ENCODE assay signal across 18 cellular contexts in the genomic region with DNA sequence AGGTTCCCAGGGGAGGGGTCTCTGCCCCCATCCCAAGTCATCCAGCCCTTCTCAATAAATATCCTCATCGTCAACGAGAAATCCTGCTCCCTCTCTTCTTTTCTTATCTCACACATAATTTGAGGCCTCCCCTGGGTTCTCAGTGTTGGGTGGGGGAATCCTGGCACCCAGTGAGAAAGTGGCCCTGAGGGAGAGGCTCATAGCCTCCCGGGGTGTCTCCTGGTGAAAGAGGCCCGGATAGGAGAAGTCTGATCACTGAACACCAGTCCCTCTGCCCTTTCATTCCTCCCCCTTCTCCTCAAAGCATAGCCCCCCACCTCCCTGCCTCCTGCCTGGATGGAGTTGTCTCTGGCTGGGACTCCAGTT. TPM values are rescaled to one million over a fixed set of nuclear protein-coding genes. Genes with fewer than 3 reads are reported as not detected.
DNase-seq lines count a peak whose midpoint lies in the region; ATAC-seq and TF ChIP-seq lines count a peak whose summit lies in the region.
"Had no signal": no experiment of that assay in that cellular context is flagged by ENCODE, and none has a peak within 500 bp of the region (broad histone marks: within the 10 kb centered on the region; RNA-seq: fewer than 3 reads in every experiment).

No MANE protein-coding gene starts in this region.

- H3K27me3 Mint-ChIP-seq in dendritic cell treated with granulocyte-macrophage colony-stimulating factor and Interleukin-4, amounts not matched to agents 40 ng/mL and 50 ng/mL, for 4 days = peaks cover 10% of the 10 kb centered on the region
- H3K27me3 Mint-ChIP-seq in naive B cell (no peaks in the 10 kb centered on the region), osteocyte (ENCODE audit: unreplicated experiment) (peaks cover 3% of the 10 kb centered on the region)
- H3K27me3 Mint-ChIP-seq: CD4-positive, alpha-beta T cell had no signal

- H3K4me3 ChIP-seq in DOHH2 (ENCODE audit: low read length) = no peak overlapping the region
- H3K4me3 ChIP-seq in OCI-LY1 (ENCODE audit: low read depth, low read length, poor library complexity, severe bottlenecking) = peak overlapping the region; percentile 61
- H3K4me3 ChIP-seq in brain microvascular endothelial cell (ENCODE audit: low read depth, low read length) = no peak overlapping the region

- H3K4me1 ChIP-seq in DOHH2 (ENCODE audit: control insufficient read depth, low read length) (peaks cover 94% of the 10 kb centered on the region), OCI-LY1 (ENCODE audit: insufficient read depth, low read length, severe bottlenecking) (peaks cover 99% of the 10 kb centered on the region)
- H3K4me1 ChIP-seq: BE2C had no signal

- peak overlapping the region; percentile 56 for H3K27ac Mint-ChIP-seq in dendritic cell treated with granulocyte-macrophage colony-stimulating factor and Interleukin-4, amounts not matched to agents 40 ng/mL and 50 ng/mL, for 4 days
- H3K27ac Mint-ChIP-seq in naive B cell (peak overlapping the region; percentile 22 to 98 (median 82)), osteocyte (ENCODE audit: unreplicated experiment) (no peak overlapping the region)
- H3K27ac Mint-ChIP-seq: CD4-positive, alpha-beta T cell had no signal

- H3K27ac ChIP-seq in DOHH2 (ENCODE audit: low read depth, low read length) (peak overlapping the region; percentile 98), OCI-LY1 (ENCODE audit: low read depth, low read length, poor library complexity, severe bottlenecking) (peak overlapping the region; percentile 99), brain microvascular endothelial cell (no peak overlapping the region)
- H3K27ac ChIP-seq: C4-2B had no signal

- no peaks in the 10 kb centered on the region for H4K20me1 ChIP-seq in DOHH2 (ENCODE audit: control insufficient read depth, insufficient read depth, low read depth, low read length)
- no peaks in the 10 kb centered on the region for H4K20me1 ChIP-seq in OCI-LY1 (ENCODE audit: insufficient read depth, low read length)

- H3K9me3 ChIP-seq in DOHH2 (ENCODE audit: control insufficient read depth, insufficient read depth, low read length) (no peaks in the 10 kb centered on the region), OCI-LY1 (ENCODE audit: low read length) (no peaks in the 10 kb centered on the region)
- H3K9me3 ChIP-seq: BE2C, Caco-2 had no signal

- H3K36me3 ChIP-seq in DOHH2 (ENCODE audit: control insufficient read depth, low read length) (no peaks in the 10 kb centered on the region), OCI-LY1 (ENCODE audit: insufficient read depth, low read length) (peaks cover 15% of the 10 kb centered on the region; the same call in 1 of the 2 replicates), brain microvascular endothelial cell (replicated peaks) (no peaks in the 10 kb centered on the region)
- H3K36me3 ChIP-seq: BE2C had no signal

- no peak overlapping the region for H2AFZ ChIP-seq in OCI-LY1 (ENCODE audit: low read length)

- no peak overlapping the region for H3K4me3 Mint-ChIP-seq in dendritic cell treated with granulocyte-macrophage colony-stimulating factor and Interleukin-4, amounts not matched to agents 40 ng/mL and 50 ng/mL, for 4 days
- peak overlapping the region in 4 of 8 donors; percentile 47 to 70 (median 66) for H3K4me3 Mint-ChIP-seq in naive B cell
- no peak overlapping the region for H3K4me3 Mint-ChIP-seq in osteocyte (ENCODE audit: unreplicated experiment)
- H3K4me3 Mint-ChIP-seq: CD4-positive, alpha-beta T cell; H9 had no signal

- in situ Hi-C loops in brain microvascular endothelial cell (cut with HindIII; ENCODE audit: low pct_ligation_motif_present, low sequenced_read_pairs) = no loop called here

- ATAC-seq in naive B cell (ENCODE audit: low read depth in 2 of 2) (no peak), left cardiac atrium (no peak)

- H3F3A ChIP-seq in DOHH2 (ENCODE audit: control insufficient read depth, insufficient read depth) (peaks cover 23% of the 10 kb centered on the region), OCI-LY1 (ENCODE audit: insufficient read depth, low read length) (peaks cover 12% of the 10 kb centered on the region; the same call in 1 of the 2 replicates)

- H3K36me3 Mint-ChIP-seq in dendritic cell treated with granulocyte-macrophage colony-stimulating factor and Interleukin-4, amounts not matched to agents 40 ng/mL and 50 ng/mL, for 4 days (ENCODE audit: low read depth) = no peaks in the 10 kb centered on the region
- H3K36me3 Mint-ChIP-seq in naive B cell = no peaks in the 10 kb centered on the region
- no peaks in the 10 kb centered on the region for H3K36me3 Mint-ChIP-seq in osteocyte (ENCODE audit: unreplicated experiment)

- TF ChIP-seq CTCF in DOHH2 (IDR thresholded peaks at IDR 0.05; ENCODE audit: low read depth, low read length, poor library complexity, severe bottlenecking) (no peak), OCI-LY1 (IDR thresholded peaks at IDR 0.05; ENCODE audit: low read length) (no peak), osteocyte (IDR thresholded peaks at IDR 0.05) (no peak), brain microvascular endothelial cell (IDR thresholded peaks at IDR 0.05; ENCODE audit: low read depth, low read length, missing control alignments) (no peak)

- H3K79me2 ChIP-seq in DOHH2 (ENCODE audit: control insufficient read depth, low read length) (no peaks in the 10 kb centered on the region), OCI-LY1 (ENCODE audit: insufficient read depth, low read length) (peaks cover 4% of the 10 kb centered on the region; the same call in 1 of the 2 replicates)

- no peaks in the 10 kb centered on the region for H3K9me3 Mint-ChIP-seq in dendritic cell treated with granulocyte-macrophage colony-stimulating factor and Interleukin-4, amounts not matched to agents 40 ng/mL and 50 ng/mL, for 4 days
- H3K9me3 Mint-ChIP-seq in naive B cell (no peaks in the 10 kb centered on the region), osteocyte (ENCODE audit: unreplicated experiment) (no peaks in the 10 kb centered on the region)
- H3K9me3 Mint-ChIP-seq: CD4-positive, alpha-beta T cell; H9 had no signal

- intact Hi-C loops in dendritic cell treated with granulocyte-macrophage colony-stimulating factor and Interleukin-4, amounts not matched to agents 40 ng/mL and 50 ng/mL, for 4 days (cut with micrococcal nuclease) = no loop called here
- intact Hi-C loops in left cardiac atrium (cut with DNase I) = no loop called here

- H3K27me3 ChIP-seq in DOHH2 (ENCODE audit: control insufficient read depth, low read length) (no peaks in the 10 kb centered on the region), OCI-LY1 (ENCODE audit: insufficient read depth, low read length) (no peaks in the 10 kb centered on the region), brain microvascular endothelial cell (replicated peaks) (peaks cover 19% of the 10 kb centered on the region)
- H3K27me3 ChIP-seq: BE2C had no signal

- H3K4me2 ChIP-seq in DOHH2 (ENCODE audit: low read length) (peak overlapping the region; percentile 45), OCI-LY1 (ENCODE audit: low read length) (peak overlapping the region; percentile 75)

- H3K9ac ChIP-seq in OCI-LY1 (ENCODE audit: low read length) = peak overlapping the region; percentile 97

- H3K9me2 ChIP-seq in DOHH2 (replicated peaks; ENCODE audit: control insufficient read depth, low read length) = no peaks in the 10 kb centered on the region
- no peaks in the 10 kb centered on the region for H3K9me2 ChIP-seq in OCI-LY1 (ENCODE audit: low read depth, low read length)

- H3K4me1 Mint-ChIP-seq in dendritic cell treated with granulocyte-macrophage colony-stimulating factor and Interleukin-4, amounts not matched to agents 40 ng/mL and 50 ng/mL, for 4 days (ENCODE audit: low read depth) = peaks cover 27% of the 10 kb centered on the region
- H3K4me1 Mint-ChIP-seq in naive B cell (peaks cover 84 to 100% (median 93%) of the 10 kb centered on the region in 3 donors), osteocyte (ENCODE audit: unreplicated experiment) (no peaks in the 10 kb centered on the region)

- DNase-seq in naive B cell (no peak), SHP77 (lab: John Stamatoyannopoulos, UW) (no peak), osteocyte (ENCODE audit: extremely low spot score, unreplicated experiment) (no peak), brain microvascular endothelial cell (no peak), left cardiac atrium (no peak)
- DNase-seq: BE2C; Caco-2; CD4-positive, alpha-beta T cell; GDM1; GOT3; H9 had no signal

RNA-seq across cellular contexts. Expression of a gene that starts 35.3 kb away (rescaled TPM):
- 100 to 1,000 TPM; 233 to 640 (median 475) TPM for polyA plus RNA-seq in naive B cell (ENCODE audit: low read depth in 6 of 6)
- not detected in 2 replicates for total RNA-seq in osteocyte
- total RNA-seq in left cardiac atrium = under 1 TPM; 0.58 to 0.77 TPM
- total RNA-seq: A172; Caco-2; CD4-positive, alpha-beta T cell; Daoy; H9; HT-29 had no signal
